In the genomic region with DNA sequence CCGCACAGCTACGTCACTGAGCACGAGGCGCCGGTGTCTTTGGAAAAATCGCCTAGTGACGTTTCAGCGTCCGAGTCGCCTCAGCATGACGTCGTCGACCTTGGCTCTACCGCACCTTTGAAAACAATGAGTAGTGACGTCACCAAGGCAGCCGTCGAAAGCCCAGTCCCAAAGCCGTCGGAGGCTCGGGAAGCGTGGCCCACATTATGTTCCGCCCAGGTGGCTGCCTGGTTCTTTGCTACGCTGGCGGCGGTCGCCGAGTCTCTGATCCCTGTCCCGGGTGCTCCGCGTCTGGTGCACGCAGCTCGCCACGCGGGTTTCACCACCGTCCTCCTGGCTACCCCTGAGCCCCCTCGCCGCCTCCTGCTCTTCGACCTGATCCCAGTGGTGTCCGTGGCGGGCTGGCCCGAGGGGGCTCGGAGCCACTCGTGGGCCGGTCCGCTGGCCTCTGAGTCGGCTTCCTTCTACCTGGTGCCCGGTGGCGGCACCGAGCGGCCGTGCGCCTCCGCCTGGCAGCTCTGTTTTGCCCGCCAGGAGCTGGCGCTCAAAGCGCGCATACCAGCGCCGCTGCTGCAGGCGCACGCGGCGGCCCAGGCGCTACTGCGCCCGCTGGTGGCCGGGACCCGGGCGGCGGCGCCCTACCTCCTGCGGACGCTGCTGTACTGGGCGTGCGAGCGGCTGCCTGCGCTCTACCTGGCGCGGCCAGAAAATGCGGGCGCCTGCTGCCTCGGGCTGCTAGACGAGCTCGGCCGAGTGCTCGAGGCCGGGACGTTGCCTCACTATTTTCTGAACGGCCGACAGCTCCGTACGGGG, we compare ENCODE assay signal across 8 cellular contexts. TPM values are rescaled to one million over a fixed set of nuclear protein-coding genes. Genes with fewer than 3 reads are reported as not detected.
DNase-seq lines count a peak whose midpoint lies in the region; ATAC-seq, FAIRE-seq and TF ChIP-seq lines count a peak whose summit lies in the region.

No MANE protein-coding gene starts in this region.

- peak overlapping the region; percentile 55 for H3K4me3 ChIP-seq in A549

- DNase-seq in A549 (ENCODE audit: low read depth in 1 of 2, low spot score in 1 of 2) (peak; percentile 87 to 92), NCI-H2196 (lab: John Stamatoyannopoulos, UW; ENCODE audit: unreplicated experiment) (peak; percentile 81), islet precursor cell (peak; percentile 96)
- peak; percentile 53 for DNase-seq in activated CD4-positive, CD25-positive, alpha-beta regulatory T cell treated with anti-CD3 and anti-CD28 coated beads, Interleukin-2, amount 50 U/mL, for 16 hours (ENCODE audit: low read depth, low spot score)
- DNase-seq in central memory CD4-positive, alpha-beta T cell: peak; percentile 80
- peak; percentile 57 to 73 for DNase-seq in stimulated activated CD4-positive, alpha-beta T cell treated with anti-CD3 and anti-CD28 coated beads, Interleukin-12 subunit alpha, Interleukin-12 subunit beta, amount 100 ng/mL, for 24 hours (ENCODE audit: low read depth in 2 of 2)

- CTCF ChIA-PET in A549 (lab: Yijun Ruan, JAX): interaction anchor here (0.6 to 17.0 kb wide), 70 partner anchors 11 to 483 kb away, joined by 3 to 342 read pairs (median 6); partner anchors contain the start of genes CHRNB1, KCTD11, NLGN2 and PLSCR3

- 30% methylated on average over 36 of the region's 92 CpGs for WGBS in A549 (ENCODE audit: missing lambda C conversion rate)

- H3K4me1 ChIP-seq in A549: peaks cover 31% of the 10 kb centered on the region

- no peak for TF ChIP-seq EP300 in A549 (IDR thresholded peaks at IDR 0.05)

- peak overlapping the region; percentile 86 for H3K4me2 ChIP-seq in A549

- TF ChIP-seq CTCF in A549 (IDR thresholded peaks at IDR 0.05): peak; percentile 99

- FAIRE-seq in A549 (lab: Jason Lieb, UNC): peak; percentile 68

- TF ChIP-seq POLR2A in A549 (IDR thresholded peaks at IDR 0.05; ENCODE audit: low read length): no peak

- peak; percentile 70 to 86 for ATAC-seq in A549
- ATAC-seq in GM18907 (IDR thresholded peaks at IDR 0.05; ENCODE audit: unreplicated experiment): peak; percentile 33
- no peak for ATAC-seq in HG02973 (IDR thresholded peaks at IDR 0.05; ENCODE audit: unreplicated experiment)

- no peaks in the 10 kb centered on the region for H3K9me3 ChIP-seq in A549

- POLR2A ChIA-PET in A549 (lab: Yijun Ruan, JAX): interaction anchor here (0.6 to 3.0 kb wide), 12 partner anchors 18 to 251 kb away, joined by 3 to 31 read pairs (median 4); partner anchors contain the start of genes PLSCR3, POLR2A, SLC35G6 and TMEM256

- peak overlapping the region; percentile 52 to 85 for H3K27ac ChIP-seq in A549

- TF ChIP-seq RAD21 in A549 (conservative IDR thresholded peaks at IDR 0.05 in 1 of 2, IDR thresholded peaks at IDR 0.05 in 1 of 2): peak; percentile 75 to 95

TF ChIP-seq in A549, 52 proteins besides CTCF, POLR2A, EP300 and RAD21:
- TF ChIP-seq MYC (IDR thresholded peaks at IDR 0.05; ENCODE audit: borderline replicate concordance, low read length): peak; percentile 100
- TF ChIP-seq E2F6 (IDR thresholded peaks at IDR 0.05; ENCODE audit: borderline replicate concordance, low read depth): peak; percentile 83
- no peak for TF ChIP-seq NFE2L2 (conservative IDR thresholded peaks at IDR 0.05; ENCODE audit: low read length)
- TF ChIP-seq TFCP2L1 (CRISPR knock-in tag; IDR thresholded peaks at IDR 0.05): no peak; the same call in 1 of the 2 replicates
- no peak for TF ChIP-seq FOSL2 (IDR thresholded peaks at IDR 0.05)
- TF ChIP-seq FOSL2 (CRISPR knock-in tag; IDR thresholded peaks at IDR 0.05): peak; percentile 46; the same call in 1 of the 2 replicates
- no peak for TF ChIP-seq HEYL (CRISPR knock-in tag; IDR thresholded peaks at IDR 0.05)
- TF ChIP-seq SMC3 (IDR thresholded peaks at IDR 0.05): peak; percentile 98
- TF ChIP-seq, protein P1, sequence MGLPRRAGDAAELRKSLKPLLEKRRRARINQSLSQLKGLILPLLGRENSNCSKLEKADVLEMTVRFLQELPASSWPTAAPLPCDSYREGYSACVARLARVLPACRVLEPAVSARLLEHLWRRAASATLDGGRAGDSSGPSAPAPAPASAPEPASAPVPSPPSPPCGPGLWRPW (IDR thresholded peaks at IDR 0.05): no peak
- TF ChIP-seq, protein P2, sequence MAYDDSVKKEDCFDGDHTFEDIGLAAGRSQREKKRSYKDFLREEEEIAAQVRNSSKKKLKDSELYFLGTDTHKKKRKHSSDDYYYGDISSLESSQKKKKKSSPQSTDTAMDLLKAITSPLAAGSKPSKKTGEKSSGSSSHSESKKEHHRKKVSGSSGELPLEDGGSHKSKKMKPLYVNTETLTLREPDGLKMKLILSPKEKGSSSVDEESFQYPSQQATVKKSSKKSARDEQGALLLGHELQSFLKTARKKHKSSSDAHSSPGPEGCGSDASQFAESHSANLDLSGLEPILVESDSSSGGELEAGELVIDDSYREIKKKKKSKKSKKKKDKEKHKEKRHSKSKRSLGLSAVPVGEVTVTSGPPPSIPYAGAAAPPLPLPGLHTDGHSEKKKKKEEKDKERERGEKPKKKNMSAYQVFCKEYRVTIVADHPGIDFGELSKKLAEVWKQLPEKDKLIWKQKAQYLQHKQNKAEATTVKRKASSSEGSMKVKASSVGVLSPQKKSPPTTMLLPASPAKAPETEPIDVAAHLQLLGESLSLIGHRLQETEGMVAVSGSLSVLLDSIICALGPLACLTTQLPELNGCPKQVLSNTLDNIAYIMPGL (CRISPR knock-in tag; IDR thresholded peaks at IDR 0.05; ENCODE audit: borderline replicate concordance): no peak
- peak; percentile 75; the same call in 1 of the 2 replicates for TF ChIP-seq NPAS2 (CRISPR knock-in tag; IDR thresholded peaks at IDR 0.05; ENCODE audit: borderline replicate concordance)
- TF ChIP-seq CBX8 (IDR thresholded peaks at IDR 0.05): no peak
- no peak for TF ChIP-seq FOSB (CRISPR knock-in tag; IDR thresholded peaks at IDR 0.05)
- no peak for TF ChIP-seq TP53 (CRISPR knock-in tag; IDR thresholded peaks at IDR 0.05)
- no peak for TF ChIP-seq NR3C1 (IDR thresholded peaks at IDR 0.05)
- TF ChIP-seq POLR2AphosphoS2 (conservative IDR thresholded peaks at IDR 0.05; ENCODE audit: low read length): no peak
- no peak for TF ChIP-seq EHF (CRISPR knock-in tag; IDR thresholded peaks at IDR 0.05)
- peak in 1 of 2 experiments; percentile 75; a peak in 2 of 5 replicates for TF ChIP-seq JUN (IDR thresholded peaks at IDR 0.05)
- TF ChIP-seq HDAC2 (IDR thresholded peaks at IDR 0.05): no peak; the same call in 1 of the 2 replicates
- TF ChIP-seq MAX (IDR thresholded peaks at IDR 0.05): peak; percentile 96
- no peak for TF ChIP-seq CBX2 (IDR thresholded peaks at IDR 0.05; ENCODE audit: borderline replicate concordance, low read depth)
- TF ChIP-seq BHLHE40 (IDR thresholded peaks at IDR 0.05; ENCODE audit: low read depth, low read length): no peak; the same call in 1 of the 2 replicates

RNA-seq across cellular contexts. Expression of gene TMEM102, which starts 1.5 kb away (rescaled TPM):
- 4.4 and 4.9 TPM in 2 replicates for polyA plus RNA-seq in A549 (2011; rRNA removed)
- polyA plus RNA-seq in A549 (2012; cell fraction: cytosol; rRNA removed): 4.4 and 5.5 TPM in 2 replicates
- polyA plus RNA-seq in A549 (2012; cell fraction: nucleus; rRNA removed): 13.7 and 17.9 TPM in 2 replicates
- 6.5 to 8.9 TPM (median 8.1 TPM) in 3 replicates for polyA plus RNA-seq in A549 (2017; fragmentation: RNase III; extraction: RNeasy Plus Mini Kit Qiagen cat#74134 plus additional on column Dnase treatment)
- polyA minus RNA-seq in A549 (2011; rRNA and poly(A)+ RNA removed): 5.5 and 6.2 TPM in 2 replicates

RNA-seq across cellular contexts. Expression of gene FGF11, which starts 2.5 kb away (rescaled TPM):
- polyA plus RNA-seq in A549 (2011; rRNA removed) (1.4 and 1.9 TPM in 2 replicates), A549 (2017; fragmentation: RNase III; extraction: RNeasy Plus Mini Kit Qiagen cat#74134 plus additional on column Dnase treatment) (1.1 to 1.8 TPM (median 1.5 TPM) in 3 replicates)
- 0.71 and 0.74 TPM in 2 replicates for polyA plus RNA-seq in A549 (2012; cell fraction: cytosol; rRNA removed)
- polyA plus RNA-seq in A549 (2012; cell fraction: nucleus; rRNA removed): 3.3 and 4.8 TPM in 2 replicates
- polyA minus RNA-seq in A549 (2011; rRNA and poly(A)+ RNA removed): 1.0 and 1.3 TPM in 2 replicates

RNA-seq across cellular contexts. Expression of gene CHRNB1, which starts 8.1 kb away (rescaled TPM):
- polyA plus RNA-seq in A549 (2011; rRNA removed) (6.5 and 6.9 TPM in 2 replicates), A549 (2017; fragmentation: RNase III; extraction: RNeasy Plus Mini Kit Qiagen cat#74134 plus additional on column Dnase treatment) (6.2 to 8.4 TPM (median 8.0 TPM) in 3 replicates)
- 10.5 and 10.6 TPM in 2 replicates for polyA plus RNA-seq in A549 (2012; cell fraction: cytosol; rRNA removed)
- polyA plus RNA-seq in A549 (2012; cell fraction: nucleus; rRNA removed): 3.0 and 4.2 TPM in 2 replicates
- 4.1 and 5.9 TPM in 2 replicates for polyA minus RNA-seq in A549 (2011; rRNA and poly(A)+ RNA removed)

RNA-seq across cellular contexts. Expression of gene SPEM3, which starts 8.1 kb away (rescaled TPM):
- polyA plus RNA-seq in A549 (2011; rRNA removed): not detected in 2 replicates
- not detected in 2 replicates for polyA plus RNA-seq in A549 (2012; cell fraction: cytosol; rRNA removed)
- not detected in 2 replicates for polyA plus RNA-seq in A549 (2012; cell fraction: nucleus; rRNA removed)
- polyA plus RNA-seq in A549 (2017; fragmentation: RNase III; extraction: RNeasy Plus Mini Kit Qiagen cat#74134 plus additional on column Dnase treatment): not detected in 3 replicates
- polyA minus RNA-seq in A549 (2011; rRNA and poly(A)+ RNA removed): not detected in 2 replicates

RNA-seq across cellular contexts. Expression of gene SPEM2, which starts 11.3 kb away (rescaled TPM):
- not detected in 2 replicates for polyA plus RNA-seq in A549 (2011; rRNA removed)
- polyA plus RNA-seq in A549 (2012; cell fraction: cytosol; rRNA removed): 0.03 TPM in 1 of 2 replicates, not detected in the other
- polyA plus RNA-seq in A549 (2012; cell fraction: nucleus; rRNA removed): 0.10 and 0.12 TPM in 2 replicates
- not detected in 3 replicates for polyA plus RNA-seq in A549 (2017; fragmentation: RNase III; extraction: RNeasy Plus Mini Kit Qiagen cat#74134 plus additional on column Dnase treatment)
- not detected in 2 replicates for polyA minus RNA-seq in A549 (2011; rRNA and poly(A)+ RNA removed)
